In the genomic region with DNA sequence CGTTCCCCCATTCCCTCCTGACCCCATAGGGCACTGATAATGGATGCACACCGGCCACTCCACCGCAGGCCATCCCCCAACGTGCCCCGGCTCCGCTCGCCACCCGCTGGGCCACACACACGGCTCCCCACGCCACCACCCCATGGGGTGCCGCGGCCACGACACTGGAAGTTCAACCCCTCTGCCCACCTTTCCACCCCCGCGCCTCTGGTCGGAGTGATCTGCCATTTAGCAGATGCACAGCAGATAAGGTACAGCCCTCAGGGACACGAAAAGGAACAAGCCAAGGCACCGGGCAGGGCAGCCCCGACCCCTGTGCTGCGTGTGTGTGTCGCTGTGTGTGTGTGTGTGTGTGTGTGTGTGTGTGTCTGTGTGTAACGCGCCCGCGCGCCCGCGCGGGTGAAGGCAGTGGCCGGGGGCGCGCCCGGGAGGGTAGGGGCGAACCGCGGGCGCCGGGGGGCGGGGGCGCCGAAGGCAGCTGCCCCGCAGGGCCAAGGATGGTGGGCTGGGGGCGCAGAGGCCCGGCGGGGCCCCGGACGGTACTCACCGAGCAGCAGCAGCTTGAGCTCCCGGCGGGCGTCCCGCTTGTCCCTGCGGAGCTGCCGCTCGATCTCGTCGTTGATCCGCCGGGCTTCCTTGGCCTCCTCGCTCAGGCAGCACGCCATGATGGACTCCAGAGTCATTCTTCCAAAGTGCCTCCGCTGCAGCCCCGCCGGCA, we compare ENCODE assay signal across 8 cellular contexts. TPM values are rescaled to one million over a fixed set of nuclear protein-coding genes. Genes with fewer than 3 reads are reported as not detected.
DNase-seq lines count a peak whose midpoint lies in the region; ATAC-seq and TF ChIP-seq lines count a peak whose summit lies in the region.

No MANE protein-coding gene starts in this region.

- H3K27ac ChIP-seq in angular gyrus (ENCODE audit: low read depth, low read length): peak overlapping the region; percentile 94

- H3K36me3 Mint-ChIP-seq in HFFc6 (ENCODE audit: low read depth): no peaks in the 10 kb centered on the region
- H3K36me3 Mint-ChIP-seq in T-cell: no peaks in the 10 kb centered on the region

- peaks cover 67% of the 10 kb centered on the region for H3K4me1 Mint-ChIP-seq in HFFc6 (ENCODE audit: low read depth)
- peaks cover 61 to 74% (median 74%) of the 10 kb centered on the region in 3 donors for H3K4me1 Mint-ChIP-seq in T-cell

- H3K4me3 Mint-ChIP-seq in HFFc6 (peak overlapping the region; percentile 94), T-cell (peak overlapping the region; percentile 89 to 96 (median 90))

- no peaks in the 10 kb centered on the region for H3K27me3 Mint-ChIP-seq in HFFc6 (ENCODE audit: insufficient read depth)
- no peaks in the 10 kb centered on the region for H3K27me3 Mint-ChIP-seq in T-cell

- peak overlapping the region; percentile 88 for H3K27ac Mint-ChIP-seq in HFFc6
- H3K27ac Mint-ChIP-seq in T-cell: peak overlapping the region; percentile 83 to 91

- POLR2A ChIA-PET in T-cell (lab: Charles Lee): no interaction called here

- TF ChIP-seq CTCF in HFFc6 (IDR thresholded peaks at IDR 0.05): no peak

- peak; percentile 15 to 38 (median 26) for ATAC-seq in T-cell (replicated peaks in 1 of 4)
- no peak for ATAC-seq in GM21423 (IDR thresholded peaks at IDR 0.05; ENCODE audit: unreplicated experiment)

- DNase-seq in 8988T (peak; percentile 47), HFFc6 (peak; percentile 15), T-cell (peak; percentile 26 to 65 (median 48)), hepatic stellate cell (ENCODE audit: low spot score) (peak; percentile 34), putamen (ENCODE audit: low spot score) (peak; percentile 63), HPDE6-E6E7 (ENCODE audit: extremely low spot score) (no peak)

- CTCF ChIA-PET in T-cell (lab: Charles Lee): interaction anchor here in 1 of 2 donors (1.1 kb wide), 1 partner anchor 55 kb away, joined by 3 read pairs; no protein-coding TSS in a partner anchor

- H3K9me3 Mint-ChIP-seq in HFFc6: no peaks in the 10 kb centered on the region
- no peaks in the 10 kb centered on the region for H3K9me3 Mint-ChIP-seq in T-cell

RNA-seq across cellular contexts. Expression of gene GNAQ, which starts 0.9 kb away (rescaled TPM):
- total RNA-seq in HFFc6 (2021; fragmentation: NEBNext Ultra II Directional; extraction: Animal tissue kit (Norgen Biotek cat#: 25700)): 10 to 100 TPM; 41.6 to 45.8 (median 44.3) TPM
- total RNA-seq in T-cell: 10 to 100 TPM; 29.3 to 48.4 (median 38.3) TPM
